Comparison of ENCODE assay signal across 13 cellular contexts in genomic region chr13:49681837-49682236, GRCh38. TPM values are rescaled to one million over a fixed set of nuclear protein-coding genes. Genes with fewer than 3 reads are reported as not detected.
DNase-seq lines count a peak whose midpoint lies in the region; FAIRE-seq and TF ChIP-seq lines count a peak whose summit lies in the region.
"Had no signal": no experiment of that assay in that cellular context is flagged by ENCODE, and none has a peak within 500 bp of the region (broad histone marks: within the 10 kb centered on the region; RNA-seq: fewer than 3 reads in every experiment).

No MANE protein-coding gene starts in this region.

- intact Hi-C loops in activated T-helper 1 cell treated with anti-CD3 and anti-CD28 coated beads, Interleukin-12 subunit alpha, Interleukin-12 subunit beta, Interleukin-2, Interleukin-4 antibody, amounts not matched to agents 30 ng/mL and 10 ng/mL and 1 ng/mL, durations not matched to agents 14 hours and 24 hours and 36 hours (cut with micrococcal nuclease), result loop anchor here (2.0 kb wide), 2 partner anchors 111 to 237 kb away; partner anchors contain the start of genes CAB39L, KPNA3 and SETDB2

- peaks cover 17% of the 10 kb centered on the region for H3K4me1 Mint-ChIP-seq in type B pancreatic cell (ENCODE audit: unreplicated experiment)
- H3K4me1 Mint-ChIP-seq in activated T-helper 1 cell treated with anti-CD3 and anti-CD28 coated beads, Interleukin-12 subunit alpha, Interleukin-12 subunit beta, Interleukin-2, Interleukin-4 antibody, amounts not matched to agents 30 ng/mL and 10 ng/mL and 1 ng/mL, durations not matched to agents 14 hours and 24 hours and 36 hours (ENCODE audit: low read depth), result peaks cover 28% of the 10 kb centered on the region

- peak; percentile 84 for FAIRE-seq in keratinocyte (lab: Jason Lieb, UNC)

- no peak overlapping the region for H3K4me3 Mint-ChIP-seq in type B pancreatic cell
- no peak overlapping the region for H3K4me3 Mint-ChIP-seq in activated T-helper 1 cell treated with anti-CD3 and anti-CD28 coated beads, Interleukin-12 subunit alpha, Interleukin-12 subunit beta, Interleukin-2, Interleukin-4 antibody, amounts not matched to agents 30 ng/mL and 10 ng/mL and 1 ng/mL, durations not matched to agents 14 hours and 24 hours and 36 hours
- H3K4me3 Mint-ChIP-seq: activated CD8-positive, alpha-beta T cell treated with anti-CD3 and anti-CD28 coated beads, Interleukin-2, amount 10 ng/mL, durations not matched to agents 7 days and 5 days; stimulated activated naive CD8-positive, alpha-beta T cell treated with anti-CD3 and anti-CD28 coated beads, Interleukin-15, Interleukin-2, amounts not matched to agents 100 ng/mL and 50 ng/mL, for 24 hours had no signal

- H3K9me3 Mint-ChIP-seq in type B pancreatic cell, result peaks cover 4% of the 10 kb centered on the region
- H3K9me3 Mint-ChIP-seq in activated T-helper 1 cell treated with anti-CD3 and anti-CD28 coated beads, Interleukin-12 subunit alpha, Interleukin-12 subunit beta, Interleukin-2, Interleukin-4 antibody, amounts not matched to agents 30 ng/mL and 10 ng/mL and 1 ng/mL, durations not matched to agents 14 hours and 24 hours and 36 hours, result no peaks in the 10 kb centered on the region
- H3K9me3 Mint-ChIP-seq: stimulated activated naive CD8-positive, alpha-beta T cell treated with anti-CD3 and anti-CD28 coated beads, Interleukin-15, Interleukin-2, amounts not matched to agents 100 ng/mL and 50 ng/mL, for 24 hours had no signal

- no peak overlapping the region for H3K9ac ChIP-seq in Loucy (ENCODE audit: low read depth, low read length, poor library complexity, severe bottlenecking)
- H3K9ac ChIP-seq in keratinocyte (ENCODE audit: control insufficient read depth, extremely low read depth, insufficient read depth, low read length), result no peak overlapping the region
- H3K9ac ChIP-seq: KMS-11 had no signal

- H2AFZ ChIP-seq in Loucy (ENCODE audit: low read length), result no peak overlapping the region
- H2AFZ ChIP-seq in keratinocyte (ENCODE audit: control insufficient read depth, low read length), result no peak overlapping the region

- H3K27me3 ChIP-seq in Loucy (ENCODE audit: insufficient read depth, low read length, poor library complexity, severe bottlenecking), result no peaks in the 10 kb centered on the region
- H3K27me3 ChIP-seq in keratinocyte (ENCODE audit: control insufficient read depth, extremely low read depth, insufficient read depth, low read length), result no peaks in the 10 kb centered on the region

- H3K4me1 ChIP-seq in Loucy (ENCODE audit: insufficient read depth, low read length, poor library complexity, severe bottlenecking) (peaks cover 19% of the 10 kb centered on the region), keratinocyte (ENCODE audit: control insufficient read depth, extremely low read depth, insufficient read depth, low read length) (peaks cover 13% of the 10 kb centered on the region)

- no peaks in the 10 kb centered on the region for H3K27me3 Mint-ChIP-seq in type B pancreatic cell
- no peaks in the 10 kb centered on the region for H3K27me3 Mint-ChIP-seq in activated T-helper 1 cell treated with anti-CD3 and anti-CD28 coated beads, Interleukin-12 subunit alpha, Interleukin-12 subunit beta, Interleukin-2, Interleukin-4 antibody, amounts not matched to agents 30 ng/mL and 10 ng/mL and 1 ng/mL, durations not matched to agents 14 hours and 24 hours and 36 hours (ENCODE audit: insufficient read depth)
- H3K27me3 Mint-ChIP-seq: stimulated activated naive CD8-positive, alpha-beta T cell treated with anti-CD3 and anti-CD28 coated beads, Interleukin-15, Interleukin-2, amounts not matched to agents 100 ng/mL and 50 ng/mL, for 24 hours had no signal

- no peaks in the 10 kb centered on the region for H3K9me1 ChIP-seq in keratinocyte (ENCODE audit: control insufficient read depth, extremely low read depth, insufficient read depth, low read length)

- dilution Hi-C loops in keratinocyte (cut with MboI; ENCODE audit: extremely low pct_ligation_motif_present, low sequenced_read_pairs), result no loop called here

- no peak overlapping the region for H3K27ac Mint-ChIP-seq in type B pancreatic cell
- H3K27ac Mint-ChIP-seq in activated T-helper 1 cell treated with anti-CD3 and anti-CD28 coated beads, Interleukin-12 subunit alpha, Interleukin-12 subunit beta, Interleukin-2, Interleukin-4 antibody, amounts not matched to agents 30 ng/mL and 10 ng/mL and 1 ng/mL, durations not matched to agents 14 hours and 24 hours and 36 hours, result no peak overlapping the region
- H3K27ac Mint-ChIP-seq: activated CD8-positive, alpha-beta T cell treated with anti-CD3 and anti-CD28 coated beads, Interleukin-2, amount 10 ng/mL, durations not matched to agents 7 days and 5 days; stimulated activated naive CD8-positive, alpha-beta T cell treated with anti-CD3 and anti-CD28 coated beads, Interleukin-15, Interleukin-2, amounts not matched to agents 100 ng/mL and 50 ng/mL, for 24 hours had no signal

- H3K4me2 ChIP-seq in Loucy (ENCODE audit: low read depth, low read length, poor library complexity, severe bottlenecking) (peak overlapping the region; percentile 18), keratinocyte (ENCODE audit: control insufficient read depth, extremely low read depth, insufficient read depth, low read depth, low read length) (peak overlapping the region; percentile 54)
- H3K4me2 ChIP-seq: KMS-11 had no signal

- no peaks in the 10 kb centered on the region for H3K9me3 ChIP-seq in Loucy (ENCODE audit: insufficient read depth, low read depth, low read length)
- no peaks in the 10 kb centered on the region for H3K9me3 ChIP-seq in keratinocyte (ENCODE audit: control insufficient read depth, low read depth, low read length)

- H3K79me2 ChIP-seq in Loucy (ENCODE audit: insufficient read depth, low read length), result peaks cover 78% of the 10 kb centered on the region
- H3K79me2 ChIP-seq in keratinocyte (ENCODE audit: control insufficient read depth, insufficient read depth, low read length), result peaks cover 69% of the 10 kb centered on the region

- H3K27ac ChIP-seq in keratinocyte (ENCODE audit: control insufficient read depth, insufficient read depth, low read length), result peak overlapping the region; percentile 48
- H3K27ac ChIP-seq: KMS-11 had no signal

- H3F3A ChIP-seq in Loucy (ENCODE audit: low read depth), result no peaks in the 10 kb centered on the region

- DNase-seq in COR-L47 (lab: John Stamatoyannopoulos, UW) (peak; percentile 86), SW480 (ENCODE audit: low spot score) (peak; percentile 59), keratinocyte (ENCODE audit: low read depth, low spot score) (no peak), NCI-H510A treated with DMSO at 0.1 percent for 48 hours (lab: John Stamatoyannopoulos, UW) (no peak), type B pancreatic cell (ENCODE audit: extremely low spot score, unreplicated experiment) (no peak), COLO829 (ENCODE audit: low spot score) (no peak)
- no peak for DNase-seq in activated T-helper 1 cell treated with anti-CD3 and anti-CD28 coated beads, Interleukin-12 subunit alpha, Interleukin-12 subunit beta, Interleukin-2, Interleukin-4 antibody, amounts not matched to agents 30 ng/mL and 10 ng/mL and 1 ng/mL, durations not matched to agents 14 hours and 24 hours and 36 hours (ENCODE audit: low spot score)
- DNase-seq: activated CD8-positive, alpha-beta T cell treated with anti-CD3 and anti-CD28 coated beads, Interleukin-2, amount 10 ng/mL, durations not matched to agents 7 days and 5 days; activated naive CD4-positive, alpha-beta T cell; cerebellar nuclear complex had no signal

- TF ChIP-seq CTCF in Loucy (conservative IDR thresholded peaks at IDR 0.05; ENCODE audit: low read length) (no peak), keratinocyte (optimal IDR thresholded peaks at IDR 0.05 in 1 of 3, IDR thresholded peaks at IDR 0.05 in 1 of 3, conservative IDR thresholded peaks at IDR 0.05 in 1 of 3; ENCODE audit: extremely low read depth in 1 of 3, insufficient read depth in 2 of 3, low read length in 3 of 3) (no peak), type B pancreatic cell (conservative IDR thresholded peaks at IDR 0.05) (no peak)

- no peaks in the 10 kb centered on the region for H3K9me2 ChIP-seq in Loucy (replicated peaks; ENCODE audit: low read depth, low read length)

- H3K4me3 ChIP-seq in Loucy (ENCODE audit: low read length, poor library complexity, severe bottlenecking), result no peak overlapping the region
- peak overlapping the region in 1 of 3 experiments; percentile 3 for H3K4me3 ChIP-seq in keratinocyte (ENCODE audit: control insufficient read depth in 2 of 3, extremely low read depth in 1 of 3, insufficient read depth in 2 of 3, low read depth in 1 of 3, low read length in 3 of 3)

- H3K36me3 Mint-ChIP-seq in type B pancreatic cell, result peaks cover 30% of the 10 kb centered on the region
- H3K36me3 Mint-ChIP-seq in activated T-helper 1 cell treated with anti-CD3 and anti-CD28 coated beads, Interleukin-12 subunit alpha, Interleukin-12 subunit beta, Interleukin-2, Interleukin-4 antibody, amounts not matched to agents 30 ng/mL and 10 ng/mL and 1 ng/mL, durations not matched to agents 14 hours and 24 hours and 36 hours (ENCODE audit: low read depth), result peaks cover 1% of the 10 kb centered on the region

- no peaks in the 10 kb centered on the region for H3K36me3 ChIP-seq in Loucy (ENCODE audit: insufficient read depth, low read length)
- peaks cover 3 to 4% of the 10 kb centered on the region in 2 experiments for H3K36me3 ChIP-seq in keratinocyte (ENCODE audit: control insufficient read depth in 2 of 2, extremely low read depth in 1 of 2, insufficient read depth in 2 of 2, low read length in 2 of 2)

- H4K20me1 ChIP-seq in Loucy (ENCODE audit: insufficient read depth, low read length, poor library complexity, severe bottlenecking) (peaks cover 45% of the 10 kb centered on the region), keratinocyte (ENCODE audit: control insufficient read depth, extremely low read depth, insufficient read depth, low read length) (peaks cover 3% of the 10 kb centered on the region)

RNA-seq across cellular contexts. Expression of gene EBPL, which starts 9.4 kb away (rescaled TPM):
- polyA plus RNA-seq in keratinocyte, result 83.7 to 107 TPM (median 84.2 TPM) in 3 replicates
- 21.5 TPM for polyA plus RNA-seq in keratinocyte (2011; ENCODE audit: low read depth)
- 79.8 and 101 TPM in 2 replicates for polyA plus RNA-seq in keratinocyte (2011; cell fraction: cytosol; rRNA removed)
- 44.6 and 67.3 TPM in 2 replicates for polyA plus RNA-seq in keratinocyte (2011; cell fraction: nucleus; rRNA removed)
- 57.2 and 68.2 TPM in 2 replicates for polyA plus RNA-seq in keratinocyte (2012; ENCODE audit: low replicate concordance)
- polyA minus RNA-seq in keratinocyte, result 8.6 to 46.6 TPM (median 43.1 TPM) in 3 replicates
- polyA minus RNA-seq in keratinocyte (2011; cell fraction: cytosol; rRNA and poly(A)+ RNA removed), result 51.8 TPM
- polyA minus RNA-seq in keratinocyte (2011; cell fraction: nucleus; rRNA and poly(A)+ RNA removed), result 12.6 and 15.4 TPM in 2 replicates
- total RNA-seq in type B pancreatic cell (ENCODE audit: low replicate concordance), result 32.2 and 56.5 TPM in 2 replicates
- 42.6 and 44.6 TPM in 2 replicates for total RNA-seq in activated T-helper 1 cell treated with anti-CD3 and anti-CD28 coated beads, Interleukin-12 subunit alpha, Interleukin-12 subunit beta, Interleukin-2, Interleukin-4 antibody, amounts not matched to agents 30 ng/mL and 10 ng/mL and 1 ng/mL, durations not matched to agents 14 hours and 24 hours and 36 hours

RNA-seq across cellular contexts. Expression of gene ARL11, which starts 53.5 kb away (rescaled TPM):
- 0.49 to 0.58 TPM (median 0.55 TPM) in 3 replicates for polyA plus RNA-seq in keratinocyte
- 0.39 TPM for polyA plus RNA-seq in keratinocyte (2011; ENCODE audit: low read depth)
- 0.29 and 0.36 TPM in 2 replicates for polyA plus RNA-seq in keratinocyte (2011; cell fraction: cytosol; rRNA removed)
- 0.33 and 0.39 TPM in 2 replicates for polyA plus RNA-seq in keratinocyte (2011; cell fraction: nucleus; rRNA removed)
- polyA plus RNA-seq in keratinocyte (2012; ENCODE audit: low replicate concordance), result 0.14 and 0.34 TPM in 2 replicates
- 0.26 to 0.33 TPM (median 0.29 TPM) in 3 replicates for polyA minus RNA-seq in keratinocyte
- polyA minus RNA-seq in keratinocyte (2011; cell fraction: cytosol; rRNA and poly(A)+ RNA removed), result 0.58 TPM
- polyA minus RNA-seq in keratinocyte (2011; cell fraction: nucleus; rRNA and poly(A)+ RNA removed), result 0.11 and 0.16 TPM in 2 replicates
- total RNA-seq in type B pancreatic cell (ENCODE audit: low replicate concordance), result 0.83 TPM in 1 of 2 replicates, not detected in the other
- 0.80 and 0.93 TPM in 2 replicates for total RNA-seq in activated T-helper 1 cell treated with anti-CD3 and anti-CD28 coated beads, Interleukin-12 subunit alpha, Interleukin-12 subunit beta, Interleukin-2, Interleukin-4 antibody, amounts not matched to agents 30 ng/mL and 10 ng/mL and 1 ng/mL, durations not matched to agents 14 hours and 24 hours and 36 hours

Comparison
In these comparisons a context has a peak if more than half of its experiments do, and no peak if none do; other contexts are left out.
1. DNase-seq: peak in COR-L47 (single experiment) and SW480 (single experiment); none in keratinocyte (single experiment), NCI-H510A treated with DMSO at 0.1 percent for 48 hours (single experiment), type B pancreatic cell (single experiment), activated T-helper 1 cell treated with anti-CD3 and anti-CD28 coated beads, Interleukin-12 subunit alpha, Interleukin-12 subunit beta, Interleukin-2, Interleukin-4 antibody, amounts not matched to agents 30 ng/mL and 10 ng/mL and 1 ng/mL, durations not matched to agents 14 hours and 24 hours and 36 hours (single experiment) and COLO829 (single experiment).